In genomic region chr2:138846216-138846821, GRCh38 we compare ENCODE assay signal across 8 cellular contexts.
DNase-seq lines count a peak whose midpoint lies in the region; ATAC-seq and TF ChIP-seq lines count a peak whose summit lies in the region.

No MANE protein-coding gene starts in this region.

- CTCF ChIA-PET in CD4-positive, alpha-beta T cell (lab: Charles Lee): no interaction called here
- CTCF ChIA-PET in activated naive CD4-positive, alpha-beta T cell treated with anti-CD3 and anti-CD28 coated beads for 36 hours (lab: Charles Lee): interaction anchor here (0.6 to 0.9 kb wide), 5 partner anchors 8 to 1611 kb away, joined by 3 to 4 read pairs (median 3); no protein-coding TSS in a partner anchor

- POLR2A ChIA-PET in CD4-positive, alpha-beta T cell (lab: Charles Lee): no interaction called here

- H3K27ac Mint-ChIP-seq in CD4-positive, alpha-beta T cell: no peak overlapping the region
- H3K27ac Mint-ChIP-seq in activated naive CD4-positive, alpha-beta T cell treated with anti-CD3 and anti-CD28 coated beads for 36 hours: no peak overlapping the region

- no peaks in the 10 kb centered on the region for H3K9me3 Mint-ChIP-seq in CD4-positive, alpha-beta T cell
- H3K9me3 Mint-ChIP-seq in activated naive CD4-positive, alpha-beta T cell treated with anti-CD3 and anti-CD28 coated beads for 36 hours: no peaks in the 10 kb centered on the region

- H3K36me3 Mint-ChIP-seq in CD4-positive, alpha-beta T cell (ENCODE audit: low read depth): no peaks in the 10 kb centered on the region
- no peaks in the 10 kb centered on the region for H3K36me3 Mint-ChIP-seq in activated naive CD4-positive, alpha-beta T cell treated with anti-CD3 and anti-CD28 coated beads for 36 hours (ENCODE audit: low read depth)

- no peaks in the 10 kb centered on the region for H3K36me3 ChIP-seq in body of pancreas (replicated peaks in 1 of 2; ENCODE audit: insufficient read depth in 1 of 2, low read depth in 2 of 2)

- no peak overlapping the region for H3K4me3 Mint-ChIP-seq in CD4-positive, alpha-beta T cell
- H3K4me3 Mint-ChIP-seq in activated naive CD4-positive, alpha-beta T cell treated with anti-CD3 and anti-CD28 coated beads for 36 hours: no peak overlapping the region

- DNase-seq in CD4-positive, alpha-beta T cell: no peak
- DNase-seq in NCI-H2227 treated with DMSO at 0.1 percent for 48 hours (lab: John Stamatoyannopoulos, UW) (peak; percentile 79), body of pancreas (no peak), myocyte (ENCODE audit: low read depth) (peak; percentile 15)
- DNase-seq in activated naive CD4-positive, alpha-beta T cell treated with anti-CD3 and anti-CD28 coated beads for 36 hours: no peak
- DNase-seq in activated effector memory CD4-positive, alpha-beta T cell treated with Interleukin-2 at 50 U/mL for 16 hours: no peak

- no peak overlapping the region for H3K4me3 ChIP-seq in body of pancreas

- TF ChIP-seq CTCF in CD4-positive, alpha-beta T cell (IDR thresholded peaks at IDR 0.05): peak; percentile 43
- TF ChIP-seq CTCF in body of pancreas (IDR thresholded peaks at IDR 0.05): peak in 6 of 7 experiments; percentile 42 to 59 (median 44)

- H3K27ac ChIP-seq in CD4-positive, alpha-beta T cell (ENCODE audit: low read depth, low read length): no peak overlapping the region
- H3K27ac ChIP-seq in body of pancreas: no peak overlapping the region

- H3K27me3 ChIP-seq in CD4-positive, alpha-beta T cell (ENCODE audit: control insufficient read depth, insufficient read depth, low read length): peaks cover 6% of the 10 kb centered on the region
- no peaks in the 10 kb centered on the region for H3K27me3 ChIP-seq in body of pancreas

- intact Hi-C loops in CD4-positive, alpha-beta T cell (cut with DNase I, micrococcal nuclease): no loop called here
- intact Hi-C loops in body of pancreas (cut with DNase I): no loop called here
- intact Hi-C loops in activated naive CD4-positive, alpha-beta T cell treated with anti-CD3 and anti-CD28 coated beads for 36 hours (cut with micrococcal nuclease): no loop called here

- no peaks in the 10 kb centered on the region for H3K27me3 Mint-ChIP-seq in CD4-positive, alpha-beta T cell
- peaks cover 6% of the 10 kb centered on the region for H3K27me3 Mint-ChIP-seq in activated naive CD4-positive, alpha-beta T cell treated with anti-CD3 and anti-CD28 coated beads for 36 hours (ENCODE audit: low read depth)

- TF ChIP-seq POLR2A in body of pancreas (IDR thresholded peaks at IDR 0.05): no peak

- 52 to 53% methylated on average over 8 of the region's 8 CpGs for WGBS in body of pancreas, 2 donors

- no peaks in the 10 kb centered on the region for H3K9me3 ChIP-seq in CD4-positive, alpha-beta T cell (ENCODE audit: control insufficient read depth, low read length)
- no peaks in the 10 kb centered on the region for H3K9me3 ChIP-seq in body of pancreas

- no peaks in the 10 kb centered on the region for H3K4me1 Mint-ChIP-seq in CD4-positive, alpha-beta T cell (ENCODE audit: low read depth)
- no peaks in the 10 kb centered on the region for H3K4me1 Mint-ChIP-seq in activated naive CD4-positive, alpha-beta T cell treated with anti-CD3 and anti-CD28 coated beads for 36 hours (ENCODE audit: low read depth)

- H3K4me1 ChIP-seq in body of pancreas: no peaks in the 10 kb centered on the region

- no peak for ATAC-seq in CD4-positive, alpha-beta T cell (ENCODE audit: poor library complexity)
- ATAC-seq in GM19035 (IDR thresholded peaks at IDR 0.05; ENCODE audit: unreplicated experiment): peak; percentile 91
- peak; percentile 78 for ATAC-seq in HG03135 (IDR thresholded peaks at IDR 0.05; ENCODE audit: unreplicated experiment)
- ATAC-seq in body of pancreas: peak; percentile 52

Comparison
In these comparisons a context has a peak if more than half of its experiments do, and no peak if none do; other contexts are left out.
1. DNase-seq: peak in NCI-H2227 treated with DMSO at 0.1 percent for 48 hours (single experiment) and myocyte (single experiment); none in CD4-positive, alpha-beta T cell (0 of 10), body of pancreas (0 of 4), activated naive CD4-positive, alpha-beta T cell treated with anti-CD3 and anti-CD28 coated beads for 36 hours (single experiment) and activated effector memory CD4-positive, alpha-beta T cell treated with Interleukin-2 at 50 U/mL for 16 hours (single experiment).